In the genomic region with DNA sequence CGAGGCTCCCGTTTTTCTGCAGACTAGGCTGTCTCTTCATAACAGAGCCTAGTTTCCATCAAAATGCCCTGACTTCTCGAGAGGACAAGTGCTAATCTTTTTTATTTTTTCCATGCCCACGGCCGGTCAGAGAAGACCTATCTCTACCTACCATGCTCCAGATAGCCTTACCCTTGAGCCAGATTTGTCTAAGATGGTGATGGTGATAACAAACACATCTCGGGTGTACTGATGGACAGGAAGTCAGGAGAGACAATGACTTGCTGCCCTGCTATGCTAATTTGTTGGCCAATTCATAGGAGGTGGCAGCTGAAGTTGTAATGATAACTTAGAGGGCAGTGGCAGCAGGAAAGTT, we compare ENCODE assay signal across 1 cellular context.
TF ChIP-seq lines count a peak whose summit lies in the region.

No MANE protein-coding gene starts in this region.

TF ChIP-seq in GM12878, 131 proteins besides CTCF, POLR2A, EP300 and RAD21:
- no peak for TF ChIP-seq MEF2B (IDR thresholded peaks at IDR 0.05; ENCODE audit: partially characterized antibody, poor library complexity, severe bottlenecking)
- TF ChIP-seq CHD1 (IDR thresholded peaks at IDR 0.05; ENCODE audit: low read depth, low read length): no peak
- no peak for TF ChIP-seq IRF5 (IDR thresholded peaks at IDR 0.05; ENCODE audit: borderline replicate concordance)
- TF ChIP-seq NRF1 (conservative IDR thresholded peaks at IDR 0.05; ENCODE audit: low read depth, low read length): no peak
- TF ChIP-seq, protein P1, sequence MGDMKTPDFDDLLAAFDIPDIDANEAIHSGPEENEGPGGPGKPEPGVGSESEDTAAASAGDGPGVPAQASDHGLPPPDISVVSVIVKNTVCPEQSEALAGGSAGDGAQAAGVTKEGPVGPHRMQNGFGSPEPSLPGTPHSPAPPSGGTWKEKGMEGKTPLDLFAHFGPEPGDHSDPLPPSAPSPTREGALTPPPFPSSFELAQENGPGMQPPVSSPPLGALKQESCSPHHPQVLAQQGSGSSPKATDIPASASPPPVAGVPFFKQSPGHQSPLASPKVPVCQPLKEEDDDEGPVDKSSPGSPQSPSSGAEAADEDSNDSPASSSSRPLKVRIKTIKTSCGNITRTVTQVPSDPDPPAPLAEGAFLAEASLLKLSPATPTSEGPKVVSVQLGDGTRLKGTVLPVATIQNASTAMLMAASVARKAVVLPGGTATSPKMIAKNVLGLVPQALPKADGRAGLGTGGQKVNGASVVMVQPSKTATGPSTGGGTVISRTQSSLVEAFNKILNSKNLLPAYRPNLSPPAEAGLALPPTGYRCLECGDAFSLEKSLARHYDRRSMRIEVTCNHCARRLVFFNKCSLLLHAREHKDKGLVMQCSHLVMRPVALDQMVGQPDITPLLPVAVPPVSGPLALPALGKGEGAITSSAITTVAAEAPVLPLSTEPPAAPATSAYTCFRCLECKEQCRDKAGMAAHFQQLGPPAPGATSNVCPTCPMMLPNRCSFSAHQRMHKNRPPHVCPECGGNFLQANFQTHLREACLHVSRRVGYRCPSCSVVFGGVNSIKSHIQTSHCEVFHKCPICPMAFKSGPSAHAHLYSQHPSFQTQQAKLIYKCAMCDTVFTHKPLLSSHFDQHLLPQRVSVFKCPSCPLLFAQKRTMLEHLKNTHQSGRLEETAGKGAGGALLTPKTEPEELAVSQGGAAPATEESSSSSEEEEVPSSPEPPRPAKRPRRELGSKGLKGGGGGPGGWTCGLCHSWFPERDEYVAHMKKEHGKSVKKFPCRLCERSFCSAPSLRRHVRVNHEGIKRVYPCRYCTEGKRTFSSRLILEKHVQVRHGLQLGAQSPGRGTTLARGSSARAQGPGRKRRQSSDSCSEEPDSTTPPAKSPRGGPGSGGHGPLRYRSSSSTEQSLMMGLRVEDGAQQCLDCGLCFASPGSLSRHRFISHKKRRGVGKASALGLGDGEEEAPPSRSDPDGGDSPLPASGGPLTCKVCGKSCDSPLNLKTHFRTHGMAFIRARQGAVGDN (IDR thresholded peaks at IDR 0.05): no peak
- TF ChIP-seq ESRRA (IDR thresholded peaks at IDR 0.05; ENCODE audit: low read length): no peak
- TF ChIP-seq NR2C2 (IDR thresholded peaks at IDR 0.05; ENCODE audit: borderline replicate concordance, control insufficient read depth, insufficient read length, low read depth): no peak
- TF ChIP-seq, protein P2, sequence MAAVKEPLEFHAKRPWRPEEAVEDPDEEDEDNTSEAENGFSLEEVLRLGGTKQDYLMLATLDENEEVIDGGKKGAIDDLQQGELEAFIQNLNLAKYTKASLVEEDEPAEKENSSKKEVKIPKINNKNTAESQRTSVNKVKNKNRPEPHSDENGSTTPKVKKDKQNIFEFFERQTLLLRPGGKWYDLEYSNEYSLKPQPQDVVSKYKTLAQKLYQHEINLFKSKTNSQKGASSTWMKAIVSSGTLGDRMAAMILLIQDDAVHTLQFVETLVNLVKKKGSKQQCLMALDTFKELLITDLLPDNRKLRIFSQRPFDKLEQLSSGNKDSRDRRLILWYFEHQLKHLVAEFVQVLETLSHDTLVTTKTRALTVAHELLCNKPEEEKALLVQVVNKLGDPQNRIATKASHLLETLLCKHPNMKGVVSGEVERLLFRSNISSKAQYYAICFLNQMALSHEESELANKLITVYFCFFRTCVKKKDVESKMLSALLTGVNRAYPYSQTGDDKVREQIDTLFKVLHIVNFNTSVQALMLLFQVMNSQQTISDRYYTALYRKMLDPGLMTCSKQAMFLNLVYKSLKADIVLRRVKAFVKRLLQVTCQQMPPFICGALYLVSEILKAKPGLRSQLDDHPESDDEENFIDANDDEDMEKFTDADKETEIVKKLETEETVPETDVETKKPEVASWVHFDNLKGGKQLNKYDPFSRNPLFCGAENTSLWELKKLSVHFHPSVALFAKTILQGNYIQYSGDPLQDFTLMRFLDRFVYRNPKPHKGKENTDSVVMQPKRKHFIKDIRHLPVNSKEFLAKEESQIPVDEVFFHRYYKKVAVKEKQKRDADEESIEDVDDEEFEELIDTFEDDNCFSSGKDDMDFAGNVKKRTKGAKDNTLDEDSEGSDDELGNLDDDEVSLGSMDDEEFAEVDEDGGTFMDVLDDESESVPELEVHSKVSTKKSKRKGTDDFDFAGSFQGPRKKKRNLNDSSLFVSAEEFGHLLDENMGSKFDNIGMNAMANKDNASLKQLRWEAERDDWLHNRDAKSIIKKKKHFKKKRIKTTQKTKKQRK (IDR thresholded peaks at IDR 0.05; ENCODE audit: low read depth, low read length): no peak
- 0 out of 2 replicates have a peak, but pooled peaks have one; percentile 14 for TF ChIP-seq PML (IDR thresholded peaks at IDR 0.05; ENCODE audit: low read length)
- 0 out of 2 replicates have a peak, but pooled peaks have one; percentile 59 for TF ChIP-seq SMARCA5 (IDR thresholded peaks at IDR 0.05)
- TF ChIP-seq FOS (IDR thresholded peaks at IDR 0.05; ENCODE audit: borderline replicate concordance, extremely low read depth, insufficient read length): no peak
- no peak for TF ChIP-seq MTA3 (IDR thresholded peaks at IDR 0.05; ENCODE audit: borderline replicate concordance, low read length)
- no peak for TF ChIP-seq JUND (IDR thresholded peaks at IDR 0.05; ENCODE audit: low read depth, low read length)
- no peak for TF ChIP-seq MXI1 (IDR thresholded peaks at IDR 0.05; ENCODE audit: low read depth, low read length)
- TF ChIP-seq, protein P3, sequence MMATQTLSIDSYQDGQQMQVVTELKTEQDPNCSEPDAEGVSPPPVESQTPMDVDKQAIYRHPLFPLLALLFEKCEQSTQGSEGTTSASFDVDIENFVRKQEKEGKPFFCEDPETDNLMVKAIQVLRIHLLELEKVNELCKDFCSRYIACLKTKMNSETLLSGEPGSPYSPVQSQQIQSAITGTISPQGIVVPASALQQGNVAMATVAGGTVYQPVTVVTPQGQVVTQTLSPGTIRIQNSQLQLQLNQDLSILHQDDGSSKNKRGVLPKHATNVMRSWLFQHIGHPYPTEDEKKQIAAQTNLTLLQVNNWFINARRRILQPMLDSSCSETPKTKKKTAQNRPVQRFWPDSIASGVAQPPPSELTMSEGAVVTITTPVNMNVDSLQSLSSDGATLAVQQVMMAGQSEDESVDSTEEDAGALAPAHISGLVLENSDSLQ (IDR thresholded peaks at IDR 0.05): peak; percentile 7; the same call in 1 of the 2 replicates
- 0 out of 2 replicates have a peak, but pooled peaks have one; percentile 5 for TF ChIP-seq SMAD5 (IDR thresholded peaks at IDR 0.05; ENCODE audit: low read depth)
- no peak for TF ChIP-seq IRF4 (IDR thresholded peaks at IDR 0.05; ENCODE audit: low read depth, low read length)
- no peak for TF ChIP-seq PBX3 (IDR thresholded peaks at IDR 0.05; ENCODE audit: insufficient replicate concordance, low read depth, low read length)
- no peak for TF ChIP-seq ZNF384 (IDR thresholded peaks at IDR 0.05; ENCODE audit: borderline replicate concordance, low read depth, low read length)
- TF ChIP-seq NR2C1 (IDR thresholded peaks at IDR 0.05): no peak
- no peak for TF ChIP-seq RUNX3 (IDR thresholded peaks at IDR 0.05; ENCODE audit: low read length)
- no peak for TF ChIP-seq ZNF622 (IDR thresholded peaks at IDR 0.05)
- TF ChIP-seq ZNF217 (IDR thresholded peaks at IDR 0.05): no peak
- TF ChIP-seq TAF1 (IDR thresholded peaks at IDR 0.05; ENCODE audit: borderline replicate concordance, low read depth, low read length): no peak
